1 cellular context compared by ENCODE assay signal in genomic region chr10:93496322-93497041, GRCh38.
TF ChIP-seq lines count a peak whose summit lies in the region.

Gene CEP55 (plus strand): TSS chr10:93496612. CDS start chr10:93500052, 3,440 bp downstream.

TF ChIP-seq in HepG2, 621 proteins besides CTCF, POLR2A, EP300 and RAD21 (continued from another document and continues in another):
- no peak for TF ChIP-seq SMAD9 (CRISPR knock-in tag; IDR thresholded peaks at IDR 0.05)
- no peak for TF ChIP-seq ZNF20 (CRISPR knock-in tag; IDR thresholded peaks at IDR 0.05)
- no peak for TF ChIP-seq ZNF660 (CRISPR knock-in tag; IDR thresholded peaks at IDR 0.05; ENCODE audit: borderline replicate concordance, low read depth)
- peak; percentile 57; the same call in 1 of the 2 replicates for TF ChIP-seq ZSCAN21 (CRISPR knock-in tag; IDR thresholded peaks at IDR 0.05; ENCODE audit: borderline replicate concordance)
- TF ChIP-seq BCLAF1 (IDR thresholded peaks at IDR 0.05): no peak
- TF ChIP-seq, protein P1, sequence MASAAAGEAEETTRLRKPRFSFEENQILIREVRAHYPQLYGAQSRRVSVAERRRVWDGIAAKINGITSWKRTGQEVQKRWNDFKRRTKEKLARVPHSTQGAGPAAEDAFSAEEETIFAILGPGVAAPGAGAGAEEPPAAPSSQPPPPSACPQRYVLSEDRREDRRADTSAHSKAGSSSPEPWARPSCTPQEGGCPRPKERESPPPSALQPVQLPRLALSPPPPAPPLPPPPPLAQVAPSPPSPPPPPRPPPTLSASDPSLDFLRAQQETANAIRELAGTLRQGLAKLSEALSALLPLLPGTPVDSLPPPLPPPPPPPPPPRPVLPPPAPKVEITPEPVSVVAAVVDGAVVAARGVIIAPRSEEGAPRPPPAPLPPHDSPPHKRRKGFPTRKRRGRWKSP (CRISPR knock-in tag; IDR thresholded peaks at IDR 0.05): peak; percentile 75; the same call in 1 of the 2 replicates
- peak; percentile 38 for TF ChIP-seq MED8 (CRISPR knock-in tag; IDR thresholded peaks at IDR 0.05; ENCODE audit: insufficient replicate concordance)
- no peak for TF ChIP-seq ZNF282 (IDR thresholded peaks at IDR 0.05; ENCODE audit: partially characterized antibody)
- no peak for TF ChIP-seq ZNF740 (CRISPR knock-in tag; IDR thresholded peaks at IDR 0.05)
- peak; percentile 85; the same call in 1 of the 2 replicates for TF ChIP-seq FOXK1 (CRISPR knock-in tag; IDR thresholded peaks at IDR 0.05; ENCODE audit: borderline replicate concordance, low read depth)
- TF ChIP-seq ZBTB7B (CRISPR knock-in tag; IDR thresholded peaks at IDR 0.05): 0 out of 2 replicates have a peak, but pooled peaks have one; percentile 47
- no peak for TF ChIP-seq ZMYM3 (CRISPR knock-in tag; IDR thresholded peaks at IDR 0.05)
- TF ChIP-seq ATF3 (CRISPR knock-in tag; IDR thresholded peaks at IDR 0.05): 0 out of 2 replicates have a peak, but pooled peaks have one; percentile 41
- TF ChIP-seq GABPB1 (CRISPR knock-in tag; IDR thresholded peaks at IDR 0.05): peak; percentile 98
- peak; percentile 51; the same call in 1 of the 2 replicates for TF ChIP-seq TFE3 (CRISPR knock-in tag; IDR thresholded peaks at IDR 0.05)
- TF ChIP-seq TMF1 (CRISPR knock-in tag; IDR thresholded peaks at IDR 0.05; ENCODE audit: low read depth): peak; percentile 72; the same call in 1 of the 2 replicates
- TF ChIP-seq, protein P2, sequence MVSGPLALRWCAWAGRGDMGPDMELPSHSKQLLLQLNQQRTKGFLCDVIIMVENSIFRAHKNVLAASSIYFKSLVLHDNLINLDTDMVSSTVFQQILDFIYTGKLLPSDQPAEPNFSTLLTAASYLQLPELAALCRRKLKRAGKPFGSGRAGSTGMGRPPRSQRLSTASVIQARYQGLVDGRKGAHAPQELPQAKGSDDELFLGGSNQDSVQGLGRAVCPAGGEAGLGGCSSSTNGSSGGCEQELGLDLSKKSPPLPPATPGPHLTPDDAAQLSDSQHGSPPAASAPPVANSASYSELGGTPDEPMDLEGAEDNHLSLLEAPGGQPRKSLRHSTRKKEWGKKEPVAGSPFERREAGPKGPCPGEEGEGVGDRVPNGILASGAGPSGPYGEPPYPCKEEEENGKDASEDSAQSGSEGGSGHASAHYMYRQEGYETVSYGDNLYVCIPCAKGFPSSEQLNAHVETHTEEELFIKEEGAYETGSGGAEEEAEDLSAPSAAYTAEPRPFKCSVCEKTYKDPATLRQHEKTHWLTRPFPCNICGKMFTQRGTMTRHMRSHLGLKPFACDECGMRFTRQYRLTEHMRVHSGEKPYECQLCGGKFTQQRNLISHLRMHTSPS (CRISPR knock-in tag; IDR thresholded peaks at IDR 0.05; ENCODE audit: low read depth): no peak
- no peak for TF ChIP-seq NFE2L1 (CRISPR knock-in tag; IDR thresholded peaks at IDR 0.05; ENCODE audit: borderline replicate concordance)
- peak; percentile 16; the same call in 1 of the 2 replicates for TF ChIP-seq ZNF768 (CRISPR knock-in tag; IDR thresholded peaks at IDR 0.05)
- TF ChIP-seq ZNF891 (CRISPR knock-in tag; IDR thresholded peaks at IDR 0.05): no peak
- no peak for TF ChIP-seq ZNF251 (CRISPR knock-in tag; IDR thresholded peaks at IDR 0.05)
- no peak for TF ChIP-seq ZNF549 (CRISPR knock-in tag; IDR thresholded peaks at IDR 0.05)
- no peak for TF ChIP-seq CENPBD1 (CRISPR knock-in tag; IDR thresholded peaks at IDR 0.05; ENCODE audit: borderline replicate concordance, low read depth)
- no peak for TF ChIP-seq ZFP62 (CRISPR knock-in tag; IDR thresholded peaks at IDR 0.05)
- TF ChIP-seq ARHGAP35 (CRISPR knock-in tag; IDR thresholded peaks at IDR 0.05; ENCODE audit: borderline replicate concordance): no peak
- TF ChIP-seq SUZ12 (IDR thresholded peaks at IDR 0.05; ENCODE audit: low read depth, low read length): no peak
- peak; percentile 53; the same call in 1 of the 2 replicates for TF ChIP-seq ZNF234 (CRISPR knock-in tag; conservative IDR thresholded peaks at IDR 0.05)
- TF ChIP-seq MTA1 (CRISPR knock-in tag; IDR thresholded peaks at IDR 0.05; ENCODE audit: borderline replicate concordance): peak; percentile 34; the same call in 1 of the 2 replicates
- no peak for TF ChIP-seq ZNF572 (CRISPR knock-in tag; IDR thresholded peaks at IDR 0.05)
- TF ChIP-seq CHD2 (IDR thresholded peaks at IDR 0.05; ENCODE audit: low read depth, low read length): 0 out of 2 replicates have a peak, but pooled peaks have one; percentile 25
- no peak for TF ChIP-seq ARNTL (CRISPR knock-in tag; IDR thresholded peaks at IDR 0.05)
- TF ChIP-seq SNAPC2 (CRISPR knock-in tag; IDR thresholded peaks at IDR 0.05): 0 out of 2 replicates have a peak, but pooled peaks have one; percentile 59
- peak; percentile 86 for TF ChIP-seq SMYD3 (CRISPR knock-in tag; IDR thresholded peaks at IDR 0.05)
- TF ChIP-seq, protein P3, sequence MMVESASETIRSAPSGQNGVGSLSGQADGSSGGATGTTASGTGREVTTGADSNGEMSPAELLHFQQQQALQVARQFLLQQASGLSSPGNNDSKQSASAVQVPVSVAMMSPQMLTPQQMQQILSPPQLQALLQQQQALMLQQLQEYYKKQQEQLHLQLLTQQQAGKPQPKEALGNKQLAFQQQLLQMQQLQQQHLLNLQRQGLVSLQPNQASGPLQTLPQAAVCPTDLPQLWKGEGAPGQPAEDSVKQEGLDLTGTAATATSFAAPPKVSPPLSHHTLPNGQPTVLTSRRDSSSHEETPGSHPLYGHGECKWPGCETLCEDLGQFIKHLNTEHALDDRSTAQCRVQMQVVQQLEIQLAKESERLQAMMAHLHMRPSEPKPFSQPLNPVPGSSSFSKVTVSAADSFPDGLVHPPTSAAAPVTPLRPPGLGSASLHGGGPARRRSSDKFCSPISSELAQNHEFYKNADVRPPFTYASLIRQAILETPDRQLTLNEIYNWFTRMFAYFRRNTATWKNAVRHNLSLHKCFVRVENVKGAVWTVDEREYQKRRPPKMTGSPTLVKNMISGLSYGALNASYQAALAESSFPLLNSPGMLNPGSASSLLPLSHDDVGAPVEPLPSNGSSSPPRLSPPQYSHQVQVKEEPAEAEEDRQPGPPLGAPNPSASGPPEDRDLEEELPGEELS (CRISPR knock-in tag; IDR thresholded peaks at IDR 0.05): no peak
- no peak for TF ChIP-seq ZNF737 (CRISPR knock-in tag; IDR thresholded peaks at IDR 0.05; ENCODE audit: borderline replicate concordance)
- TF ChIP-seq, protein P4, sequence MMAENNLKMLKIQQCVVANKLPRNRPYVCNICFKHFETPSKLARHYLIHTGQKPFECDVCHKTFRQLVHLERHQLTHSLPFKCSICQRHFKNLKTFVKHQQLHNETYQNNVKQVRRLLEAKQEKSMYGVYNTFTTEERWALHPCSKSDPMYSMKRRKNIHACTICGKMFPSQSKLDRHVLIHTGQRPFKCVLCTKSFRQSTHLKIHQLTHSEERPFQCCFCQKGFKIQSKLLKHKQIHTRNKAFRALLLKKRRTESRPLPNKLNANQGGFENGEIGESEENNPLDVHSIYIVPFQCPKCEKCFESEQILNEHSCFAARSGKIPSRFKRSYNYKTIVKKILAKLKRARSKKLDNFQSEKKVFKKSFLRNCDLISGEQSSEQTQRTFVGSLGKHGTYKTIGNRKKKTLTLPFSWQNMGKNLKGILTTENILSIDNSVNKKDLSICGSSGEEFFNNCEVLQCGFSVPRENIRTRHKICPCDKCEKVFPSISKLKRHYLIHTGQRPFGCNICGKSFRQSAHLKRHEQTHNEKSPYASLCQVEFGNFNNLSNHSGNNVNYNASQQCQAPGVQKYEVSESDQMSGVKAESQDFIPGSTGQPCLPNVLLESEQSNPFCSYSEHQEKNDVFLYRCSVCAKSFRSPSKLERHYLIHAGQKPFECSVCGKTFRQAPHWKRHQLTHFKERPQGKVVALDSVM (CRISPR knock-in tag; IDR thresholded peaks at IDR 0.05): no peak
- no peak for TF ChIP-seq MAFG (CRISPR knock-in tag; IDR thresholded peaks at IDR 0.05)
- TF ChIP-seq, protein P5, sequence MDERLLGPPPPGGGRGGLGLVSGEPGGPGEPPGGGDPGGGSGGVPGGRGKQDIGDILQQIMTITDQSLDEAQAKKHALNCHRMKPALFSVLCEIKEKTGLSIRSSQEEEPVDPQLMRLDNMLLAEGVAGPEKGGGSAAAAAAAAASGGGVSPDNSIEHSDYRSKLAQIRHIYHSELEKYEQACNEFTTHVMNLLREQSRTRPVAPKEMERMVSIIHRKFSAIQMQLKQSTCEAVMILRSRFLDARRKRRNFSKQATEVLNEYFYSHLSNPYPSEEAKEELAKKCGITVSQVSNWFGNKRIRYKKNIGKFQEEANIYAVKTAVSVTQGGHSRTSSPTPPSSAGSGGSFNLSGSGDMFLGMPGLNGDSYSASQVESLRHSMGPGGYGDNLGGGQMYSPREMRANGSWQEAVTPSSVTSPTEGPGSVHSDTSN (CRISPR knock-in tag; IDR thresholded peaks at IDR 0.05): no peak
- no peak for TF ChIP-seq TAF15 (IDR thresholded peaks at IDR 0.05; ENCODE audit: low read depth, low read length, poor library complexity, severe bottlenecking)
- TF ChIP-seq ZNF142 (CRISPR knock-in tag; IDR thresholded peaks at IDR 0.05): no peak
